15 cellular contexts compared by ENCODE assay signal in genomic region chr5:141522301-141522700, GRCh38. TPM values are rescaled to one million over a fixed set of nuclear protein-coding genes. Genes with fewer than 3 reads are reported as not detected.
DNase-seq lines count a peak whose midpoint lies in the region; ATAC-seq and TF ChIP-seq lines count a peak whose summit lies in the region.
"Had no signal": no experiment of that assay in that cellular context is flagged by ENCODE, and none has a peak within 500 bp of the region (broad histone marks: within the 10 kb centered on the region; RNA-seq: fewer than 3 reads in every experiment).

No MANE protein-coding gene starts in this region.

- H3K27ac ChIP-seq in brain microvascular endothelial cell = peak overlapping the region; percentile 87
- H3K27ac ChIP-seq in thoracic aorta = peak overlapping the region; percentile 45 to 70
- peak overlapping the region in 1 of 3 donors; percentile 38 for H3K27ac ChIP-seq in thyroid gland

- H3K4me1 ChIP-seq in thoracic aorta (ENCODE audit: control insufficient read depth in 1 of 2, low read depth in 2 of 2) (peaks cover 15 to 43% of the 10 kb centered on the region in 2 donors), thyroid gland (peaks cover 5 to 24% of the 10 kb centered on the region in 2 donors)

- H3K4me3 ChIP-seq in brain microvascular endothelial cell (ENCODE audit: low read depth, low read length) (no peak overlapping the region), thoracic aorta (no peak overlapping the region), thyroid gland (replicated peaks in 1 of 3) (no peak overlapping the region)
- H3K4me3 ChIP-seq: A549, spleen had no signal

- ATAC-seq in activated T-cell treated with anti-CD3 and anti-CD28 coated beads, Interleukin-2, amount 50 U/mL, for 72 hours (replicated peaks in 1 of 2) = no peak
- no peak for ATAC-seq in activated T-cell treated with anti-CD3 and anti-CD28 coated beads, Interleukin-2, amount 50 U/mL, for 4 hours
- ATAC-seq in memory B cell (ENCODE audit: low read depth) (no peak), thoracic aorta (ENCODE audit: insufficient number of reproducible peaks, low FRiP score, low read depth) (no peak), HG02678 (IDR thresholded peaks at IDR 0.05; ENCODE audit: unreplicated experiment) (no peak)
- ATAC-seq: A549; activated CD4-positive, alpha-beta T cell treated with anti-CD3 and anti-CD28 coated beads for 36 hours had no signal

- H3K27me3 Mint-ChIP-seq in activated T-cell treated with anti-CD3 and anti-CD28 coated beads, Interleukin-2, amount 50 U/mL, for 72 hours (ENCODE audit: low read depth) = no peaks in the 10 kb centered on the region
- H3K27me3 Mint-ChIP-seq in activated T-cell treated with anti-CD3 and anti-CD28 coated beads, Interleukin-2, amount 50 U/mL, for 4 hours (ENCODE audit: low read depth) = no peaks in the 10 kb centered on the region
- H3K27me3 Mint-ChIP-seq in memory B cell = no peaks in the 10 kb centered on the region
- H3K27me3 Mint-ChIP-seq: activated CD4-positive, alpha-beta T cell treated with anti-CD3 and anti-CD28 coated beads for 36 hours had no signal

- peaks cover 40% of the 10 kb centered on the region for H3K4me1 Mint-ChIP-seq in activated T-cell treated with anti-CD3 and anti-CD28 coated beads, Interleukin-2, amount 50 U/mL, for 72 hours (ENCODE audit: low read depth)
- H3K4me1 Mint-ChIP-seq in activated T-cell treated with anti-CD3 and anti-CD28 coated beads, Interleukin-2, amount 50 U/mL, for 4 hours (ENCODE audit: low read depth) = peaks cover 28% of the 10 kb centered on the region
- peaks cover 11% of the 10 kb centered on the region for H3K4me1 Mint-ChIP-seq in memory B cell

- DNase-seq in activated T-cell treated with anti-CD3 and anti-CD28 coated beads, Interleukin-2, amount 50 U/mL, for 72 hours = no peak
- DNase-seq in activated T-cell treated with anti-CD3 and anti-CD28 coated beads, Interleukin-2, amount 50 U/mL, for 4 hours = no peak
- no peak for DNase-seq in brain microvascular endothelial cell
- DNase-seq in memory B cell (ENCODE audit: low spot score in 2 of 2) = no peak
- DNase-seq in thoracic aorta (ENCODE audit: low spot score) = no peak
- no peak for DNase-seq in stimulated activated CD4-positive, alpha-beta T cell treated with anti-CD3 and anti-CD28 coated beads, Interleukin-15, amount 100 ng/mL, for 24 hours
- no peak for DNase-seq in thyroid gland
- DNase-seq: activated CD4-positive, alpha-beta T cell treated with anti-CD3 and anti-CD28 coated beads for 36 hours; aorta; kidney glomerular epithelial cell; NCI-H345; SHP77; spleen had no signal

- in situ Hi-C loops in brain microvascular endothelial cell (cut with HindIII; ENCODE audit: low pct_ligation_motif_present, low sequenced_read_pairs) = loop anchor here (25.0 kb wide), 1 partner anchor 110 kb away; the partner anchor contains the start of genes PCDHGA10, PCDHGA11, PCDHGA9 and PCDHGB6

- no peak for TF ChIP-seq POLR2A in thyroid gland (IDR thresholded peaks at IDR 0.05)

- H3K4me3 Mint-ChIP-seq in activated T-cell treated with anti-CD3 and anti-CD28 coated beads, Interleukin-2, amount 50 U/mL, for 72 hours = no peak overlapping the region
- H3K4me3 Mint-ChIP-seq in activated T-cell treated with anti-CD3 and anti-CD28 coated beads, Interleukin-2, amount 50 U/mL, for 4 hours = no peak overlapping the region
- H3K4me3 Mint-ChIP-seq in memory B cell = no peak overlapping the region
- H3K4me3 Mint-ChIP-seq: activated CD4-positive, alpha-beta T cell treated with anti-CD3 and anti-CD28 coated beads for 36 hours had no signal

- H3K27me3 ChIP-seq in brain microvascular endothelial cell (replicated peaks) = no peaks in the 10 kb centered on the region
- no peaks in the 10 kb centered on the region for H3K27me3 ChIP-seq in thoracic aorta (replicated peaks; ENCODE audit: insufficient read depth)
- no peaks in the 10 kb centered on the region for H3K27me3 ChIP-seq in thyroid gland
- H3K27me3 ChIP-seq: spleen had no signal

- H3K27ac Mint-ChIP-seq in activated T-cell treated with anti-CD3 and anti-CD28 coated beads, Interleukin-2, amount 50 U/mL, for 72 hours = peak overlapping the region; percentile 61
- H3K27ac Mint-ChIP-seq in memory B cell = peak overlapping the region; percentile 65
- H3K27ac Mint-ChIP-seq: activated CD4-positive, alpha-beta T cell treated with anti-CD3 and anti-CD28 coated beads for 36 hours had no signal

- 62% methylated on average over 2 of the region's 2 CpGs for WGBS in thyroid gland, 2 donors

- H3K36me3 ChIP-seq in brain microvascular endothelial cell (replicated peaks) (peaks cover 23% of the 10 kb centered on the region), thoracic aorta (peaks cover 5% of the 10 kb centered on the region), thyroid gland (peaks cover 9 to 17% of the 10 kb centered on the region in 2 donors)

- intact Hi-C loops in thyroid gland (cut with DNase I) = no loop called here

- H3K9me3 ChIP-seq in thoracic aorta (no peaks in the 10 kb centered on the region), thyroid gland (no peaks in the 10 kb centered on the region)
- H3K9me3 ChIP-seq: A549, spleen had no signal

- TF ChIP-seq CTCF in brain microvascular endothelial cell (IDR thresholded peaks at IDR 0.05; ENCODE audit: low read depth, low read length, missing control alignments) (no peak), thoracic aorta (IDR thresholded peaks at IDR 0.05) (no peak), thyroid gland (IDR thresholded peaks at IDR 0.05) (no peak)

- no peaks in the 10 kb centered on the region for H3K9me3 Mint-ChIP-seq in activated T-cell treated with anti-CD3 and anti-CD28 coated beads, Interleukin-2, amount 50 U/mL, for 72 hours
- H3K9me3 Mint-ChIP-seq in activated T-cell treated with anti-CD3 and anti-CD28 coated beads, Interleukin-2, amount 50 U/mL, for 4 hours = no peaks in the 10 kb centered on the region
- H3K9me3 Mint-ChIP-seq in memory B cell = no peaks in the 10 kb centered on the region

- H3K36me3 Mint-ChIP-seq in activated T-cell treated with anti-CD3 and anti-CD28 coated beads, Interleukin-2, amount 50 U/mL, for 72 hours (ENCODE audit: insufficient read depth in 2 of 2) = peaks cover 6 to 38% of the 10 kb centered on the region in 2 donors
- peaks cover 55% of the 10 kb centered on the region for H3K36me3 Mint-ChIP-seq in activated T-cell treated with anti-CD3 and anti-CD28 coated beads, Interleukin-2, amount 50 U/mL, for 4 hours (ENCODE audit: insufficient read depth)
- peaks cover 51% of the 10 kb centered on the region for H3K36me3 Mint-ChIP-seq in memory B cell

RNA-seq across cellular contexts. Expression of gene PCDHGC5, which starts 33.4 kb away (rescaled TPM):
- total RNA-seq in activated T-cell treated with anti-CD3 and anti-CD28 coated beads, Interleukin-2, amount 50 U/mL, for 72 hours = not detected
- total RNA-seq in activated T-cell treated with anti-CD3 and anti-CD28 coated beads, Interleukin-2, amount 50 U/mL, for 4 hours = not detected
- total RNA-seq in thoracic aorta (1 to 10 TPM; 5.7 to 6.9 TPM), thyroid gland (1 to 10 TPM; 1.8 to 3.4 (median 2.1) TPM)
- total RNA-seq: activated CD4-positive, alpha-beta T cell treated with anti-CD3 and anti-CD28 coated beads for 36 hours had no signal

RNA-seq across cellular contexts. Expression of gene PCDHGC4, which starts 37.5 kb away (rescaled TPM):
- total RNA-seq in activated T-cell treated with anti-CD3 and anti-CD28 coated beads, Interleukin-2, amount 50 U/mL, for 72 hours = not detected
- total RNA-seq in activated T-cell treated with anti-CD3 and anti-CD28 coated beads, Interleukin-2, amount 50 U/mL, for 4 hours = not detected
- total RNA-seq in thoracic aorta (1 to 10 TPM; 6.4 to 7.9 TPM), thyroid gland (10 to 100 TPM in 1 of 4 donors, 1 to 10 TPM in 3; 2.5 to 10.7 (median 4.8) TPM)
- total RNA-seq: activated CD4-positive, alpha-beta T cell treated with anti-CD3 and anti-CD28 coated beads for 36 hours had no signal

RNA-seq across cellular contexts. Expression of gene PCDHGC3, which starts 46.5 kb away (rescaled TPM):
- not detected for total RNA-seq in activated T-cell treated with anti-CD3 and anti-CD28 coated beads, Interleukin-2, amount 50 U/mL, for 72 hours
- total RNA-seq in activated T-cell treated with anti-CD3 and anti-CD28 coated beads, Interleukin-2, amount 50 U/mL, for 4 hours = under 1 TPM; 0.22 to 0.55 (median 0.48) TPM
- total RNA-seq in thoracic aorta (10 to 100 TPM; 61.3 to 99.9 TPM), thyroid gland (10 to 100 TPM; 24.7 to 31.5 (median 27.6) TPM)

Comparison
In these comparisons a context has a peak if more than half of its experiments do, and no peak if none do; other contexts are left out.
1. RNA of gene PCDHGC3, which starts 46.5 kb away (total RNA-seq): 61.3 to 99.9 TPM in thoracic aorta and 24.7 to 31.5 TPM in thyroid gland; 0.22 to 0.55 TPM in activated T-cell treated with anti-CD3 and anti-CD28 coated beads, Interleukin-2, amount 50 U/mL, for 4 hours and not detected in activated T-cell treated with anti-CD3 and anti-CD28 coated beads, Interleukin-2, amount 50 U/mL, for 72 hours; every median in the first group is over 10 times any median in the second.